Comparison of ENCODE assay signal across 33 cellular contexts in genomic region chr9:76257224-76257794, GRCh38.
A peak's percentile ranks its signal among the peaks of the same experiment; 100 is the strongest.
DNase-seq lines count a peak whose midpoint lies in the region; ATAC-seq and TF ChIP-seq lines count a peak whose summit lies in the region.
"Had no signal": no experiment of that assay in that cellular context is flagged by ENCODE, and none has a peak within 500 bp of the region (broad histone marks: within the 10 kb centered on the region; RNA-seq: fewer than 3 reads in every experiment).

No MANE protein-coding gene starts in this region.

- intact Hi-C loops in esophagus muscularis mucosa (cut with DNase I) (loop anchor here (5.0 kb wide), 1 partner anchor 365 kb away; the partner anchor contains the start of gene PCSK5), tibial artery (cut with DNase I; ENCODE audit: low total_unique reads) (no loop called here), posterior vena cava (cut with DNase I) (no loop called here)

- H3K27ac ChIP-seq in esophagus muscularis mucosa (replicated peaks in 1 of 4) (peak overlapping the region; percentile 74 to 86 (median 82)), muscle layer of duodenum (ENCODE audit: low read length) (peak overlapping the region; percentile 37), tibial artery (peak overlapping the region; percentile 64 to 68)
- H3K27ac ChIP-seq: 22Rv1, epithelial cell of prostate, hepatocyte, neutrophil, PC-9, upper lobe of left lung had no signal

- in situ Hi-C loops in GM13977 (cut with MboI; ENCODE audit: low pct_unique_long_range_greater_than_20kb, low sequenced_read_pairs, unreplicated experiment): no loop called here

- 37% methylated on average over 2 of the region's 7 CpGs for WGBS in esophagus muscularis mucosa

- H3K36me3 ChIP-seq in esophagus muscularis mucosa (no peaks in the 10 kb centered on the region), muscle layer of duodenum (ENCODE audit: control insufficient read depth in 1 of 2, insufficient read depth in 2 of 2, low read length in 2 of 2) (no peaks in the 10 kb centered on the region), tibial artery (no peaks in the 10 kb centered on the region)
- H3K36me3 ChIP-seq: HAP-1, neutrophil, upper lobe of left lung had no signal

- H3K27me3 ChIP-seq in esophagus muscularis mucosa (no peaks in the 10 kb centered on the region), muscle layer of duodenum (ENCODE audit: low read depth, low read length) (no peaks in the 10 kb centered on the region), tibial artery (no peaks in the 10 kb centered on the region)
- H3K27me3 ChIP-seq: hepatocyte, neutrophil, upper lobe of left lung had no signal

- TF ChIP-seq CTCF in esophagus muscularis mucosa (IDR thresholded peaks at IDR 0.05) (no peak), tibial artery (IDR thresholded peaks at IDR 0.05) (no peak), GM13977 (IDR thresholded peaks at IDR 0.05; ENCODE audit: extremely low read depth, insufficient read depth, missing control alignments) (no peak)

- no peak for ATAC-seq in HG02763 (IDR thresholded peaks at IDR 0.05; ENCODE audit: unreplicated experiment)
- ATAC-seq: activated T-cell treated with anti-CD3 and anti-CD28 coated beads, Interleukin-2, amount 50 U/mL, for 72 hours; left colon; WTC11 had no signal

- TF ChIP-seq POLR2A in esophagus muscularis mucosa (IDR thresholded peaks at IDR 0.05; ENCODE audit: low read depth): no peak

- H3K4me3 ChIP-seq in esophagus muscularis mucosa: no peak overlapping the region
- H3K4me3 ChIP-seq in muscle layer of duodenum (ENCODE audit: low read depth in 1 of 2, low read length in 2 of 2): no peak overlapping the region
- H3K4me3 ChIP-seq in tibial artery: no peak overlapping the region
- H3K4me3 ChIP-seq: HAP-1, hepatocyte, PC-9, upper lobe of left lung had no signal

- no peak for TF ChIP-seq EP300 in esophagus muscularis mucosa (IDR thresholded peaks at IDR 0.05)

- DNase-seq in NCI-H1092 treated with DMSO at 0.1 percent for 48 hours (lab: John Stamatoyannopoulos, UW) (peak; percentile 7), NCI-H1092 (lab: John Stamatoyannopoulos, UW) (no peak), esophagus muscularis mucosa (ENCODE audit: extremely low spot score) (no peak), tibial artery (no peak), posterior vena cava (ENCODE audit: low spot score) (no peak), GM13977 (ENCODE audit: low spot score) (no peak)
- DNase-seq: activated CD4-positive, alpha-beta T cell treated with anti-CD3 and anti-CD28 coated beads, Interleukin-2, amount 50 U/mL, for 1 hour; activated naive CD4-positive, alpha-beta T cell treated with anti-CD3 and anti-CD28 coated beads, Interleukin-2, amount 10 ng/mL, durations not matched to agents 7 days and 5 days; activated T-cell treated with anti-CD3 and anti-CD28 coated beads, Interleukin-2, amount 50 U/mL, for 72 hours; amniotic stem cell; DND-41; effector CD4-positive, alpha-beta T cell; foreskin fibroblast; KG1; left colon; mesenchymal stem cell; MM.1S; NCI-H1436; NCI-H2107; NCI-H446 treated with DMSO at 0.1 percent for 48 hours; PC-9; SHP77 treated with DMSO at 0.1 percent for 48 hours; stimulated activated CD4-positive, alpha-beta T cell treated with anti-CD3 and anti-CD28 coated beads, Interleukin-2, amount 100 ng/mL, for 24 hours; T1000 had no signal

- H3K9me3 ChIP-seq in esophagus muscularis mucosa: no peaks in the 10 kb centered on the region
- no peaks in the 10 kb centered on the region for H3K9me3 ChIP-seq in muscle layer of duodenum (ENCODE audit: control insufficient read depth in 1 of 2, low read length in 2 of 2)
- no peaks in the 10 kb centered on the region for H3K9me3 ChIP-seq in tibial artery
- H3K9me3 ChIP-seq: HAP-1, neutrophil, upper lobe of left lung had no signal

- peaks cover 6 to 30% (median 27%) of the 10 kb centered on the region in 4 donors for H3K4me1 ChIP-seq in esophagus muscularis mucosa
- H3K4me1 ChIP-seq in muscle layer of duodenum (ENCODE audit: control insufficient read depth in 1 of 2, insufficient read depth in 2 of 2, low read length in 2 of 2): no peaks in the 10 kb centered on the region
- H3K4me1 ChIP-seq in tibial artery: peaks cover 0 to 20% (median 9%) of the 10 kb centered on the region in 4 donors
- H3K4me1 ChIP-seq: HAP-1 had no signal
